1 cellular context compared by ENCODE assay signal in genomic region chr22:19730662-19731360, GRCh38.
A peak's percentile ranks its signal among the peaks of the same experiment; 100 is the strongest.
TF ChIP-seq lines count a peak whose summit lies in the region.

No MANE protein-coding gene starts in this region.

TF ChIP-seq in HepG2, 621 proteins besides CTCF, POLR2A, EP300 and RAD21 (continued from another document and continues in another):
- 0 out of 2 replicates have a peak, but pooled peaks have one; percentile 20 for TF ChIP-seq TFE3 (CRISPR knock-in tag; IDR thresholded peaks at IDR 0.05)
- TF ChIP-seq ZBTB4 (CRISPR knock-in tag; IDR thresholded peaks at IDR 0.05; ENCODE audit: borderline replicate concordance), result 0 out of 2 replicates have a peak, but pooled peaks have one; percentile 36
- TF ChIP-seq BORCS8-MEF2B (CRISPR knock-in tag; IDR thresholded peaks at IDR 0.05), result 0 out of 2 replicates have a peak, but pooled peaks have one; percentile 3
- TF ChIP-seq MYNN (CRISPR knock-in tag; IDR thresholded peaks at IDR 0.05; ENCODE audit: low read depth), result 0 out of 2 replicates have a peak, but pooled peaks have one; percentile 1
- TF ChIP-seq FOXP1 (IDR thresholded peaks at IDR 0.05), result peak; percentile 66
- TF ChIP-seq FOXP1 (CRISPR knock-in tag; IDR thresholded peaks at IDR 0.05), result peak; percentile 97
- peak; percentile 80; the same call in 1 of the 2 replicates for TF ChIP-seq MXD4 (CRISPR knock-in tag; IDR thresholded peaks at IDR 0.05)
- TF ChIP-seq JUND (CRISPR knock-in tag; IDR thresholded peaks at IDR 0.05), result no peak
- TF ChIP-seq AHDC1 (CRISPR knock-in tag; IDR thresholded peaks at IDR 0.05; ENCODE audit: borderline replicate concordance), result no peak
- TF ChIP-seq RERE (CRISPR knock-in tag; IDR thresholded peaks at IDR 0.05; ENCODE audit: low read depth), result peak; percentile 80; the same call in 1 of the 2 replicates
- TF ChIP-seq IRF9 (CRISPR knock-in tag; IDR thresholded peaks at IDR 0.05; ENCODE audit: borderline replicate concordance), result peak; percentile 79; the same call in 1 of the 2 replicates
- no peak for TF ChIP-seq CENPBD1 (CRISPR knock-in tag; IDR thresholded peaks at IDR 0.05; ENCODE audit: borderline replicate concordance, low read depth)
- peak; percentile 81 for TF ChIP-seq HMG20B (CRISPR knock-in tag; conservative IDR thresholded peaks at IDR 0.05)
- TF ChIP-seq REXO4 (CRISPR knock-in tag; IDR thresholded peaks at IDR 0.05; ENCODE audit: borderline replicate concordance), result no peak
- TF ChIP-seq ZBTB8A (CRISPR knock-in tag; IDR thresholded peaks at IDR 0.05; ENCODE audit: borderline replicate concordance, low read depth), result no peak
- TF ChIP-seq MBNL3 (CRISPR knock-in tag; conservative IDR thresholded peaks at IDR 0.05), result no peak
- TF ChIP-seq FOSL2 (CRISPR knock-in tag; IDR thresholded peaks at IDR 0.05), result peak; percentile 55
- no peak for TF ChIP-seq ZNF230 (CRISPR knock-in tag; IDR thresholded peaks at IDR 0.05)
- 0 out of 2 replicates have a peak, but pooled peaks have one; percentile 14 for TF ChIP-seq ZHX2 (IDR thresholded peaks at IDR 0.05; ENCODE audit: low read depth)
- no peak for TF ChIP-seq ZHX2 (CRISPR knock-in tag; IDR thresholded peaks at IDR 0.05; ENCODE audit: borderline replicate concordance)
- no peak for TF ChIP-seq GPN1 (CRISPR knock-in tag; IDR thresholded peaks at IDR 0.05; ENCODE audit: borderline replicate concordance)
